Comparison of ENCODE assay signal across 13 cellular contexts in genomic region chr2:237727363-237727762, GRCh38.
A peak's percentile ranks its signal among the peaks of the same experiment; 100 is the strongest.
DNase-seq lines count a peak whose midpoint lies in the region; ATAC-seq, FAIRE-seq and TF ChIP-seq lines count a peak whose summit lies in the region.
"Had no signal": no experiment of that assay in that cellular context is flagged by ENCODE, and none has a peak within 500 bp of the region (broad histone marks: within the 10 kb centered on the region; RNA-seq: fewer than 3 reads in every experiment).

No MANE protein-coding gene starts in this region.

- peaks cover 77% of the 10 kb centered on the region for H3K4me1 Mint-ChIP-seq in osteocyte (ENCODE audit: unreplicated experiment)
- peaks cover 21% of the 10 kb centered on the region for H3K4me1 Mint-ChIP-seq in neural progenitor cell
- H3K4me1 Mint-ChIP-seq in activated CD4-positive, alpha-beta T cell treated with anti-CD3 and anti-CD28 coated beads for 36 hours = peaks cover 71% of the 10 kb centered on the region

- peaks cover 5% of the 10 kb centered on the region for H4K20me1 ChIP-seq in neural progenitor cell (ENCODE audit: low read depth)

- no peak overlapping the region for H3K4me3 Mint-ChIP-seq in osteocyte (ENCODE audit: unreplicated experiment)
- no peak overlapping the region for H3K4me3 Mint-ChIP-seq in neural progenitor cell
- no peak overlapping the region for H3K4me3 Mint-ChIP-seq in activated CD4-positive, alpha-beta T cell treated with anti-CD3 and anti-CD28 coated beads for 36 hours

- TF ChIP-seq POLR2A in GM12891 (IDR thresholded peaks at IDR 0.05; ENCODE audit: low read depth, low read length) = no peak

- H3K4me1 ChIP-seq in neural progenitor cell = peaks cover 17% of the 10 kb centered on the region

- H3K27me3 Mint-ChIP-seq in osteocyte (ENCODE audit: unreplicated experiment) (no peaks in the 10 kb centered on the region), neural progenitor cell (ENCODE audit: insufficient read depth, low read depth) (peaks cover 6% of the 10 kb centered on the region)
- no peaks in the 10 kb centered on the region for H3K27me3 Mint-ChIP-seq in activated CD4-positive, alpha-beta T cell treated with anti-CD3 and anti-CD28 coated beads for 36 hours

- peak; percentile 65 for FAIRE-seq in GM12891 (lab: Jason Lieb, UNC)
- FAIRE-seq: small intestine had no signal

- intact Hi-C loops in activated CD4-positive, alpha-beta T cell treated with anti-CD3 and anti-CD28 coated beads for 36 hours (cut with DNase I, micrococcal nuclease) = no loop called here

- H2AFZ ChIP-seq in neural progenitor cell (replicated peaks) = no peak overlapping the region

- H3K79me2 ChIP-seq in neural progenitor cell (ENCODE audit: low read depth) = no peaks in the 10 kb centered on the region

- H3K9me3 ChIP-seq in neural progenitor cell (ENCODE audit: low read depth) = no peaks in the 10 kb centered on the region

- TF ChIP-seq CTCF in epithelial cell of esophagus (IDR thresholded peaks at IDR 0.05; ENCODE audit: insufficient read depth, low read depth, low read length, missing control alignments) (no peak), osteocyte (IDR thresholded peaks at IDR 0.05) (no peak), neural progenitor cell (IDR thresholded peaks at IDR 0.05) (no peak)

- H3K36me3 Mint-ChIP-seq in osteocyte (ENCODE audit: unreplicated experiment) = peaks cover 7% of the 10 kb centered on the region
- peaks cover 6% of the 10 kb centered on the region for H3K36me3 Mint-ChIP-seq in neural progenitor cell
- peaks cover 29% of the 10 kb centered on the region for H3K36me3 Mint-ChIP-seq in activated CD4-positive, alpha-beta T cell treated with anti-CD3 and anti-CD28 coated beads for 36 hours (ENCODE audit: low read depth)

- H3K9ac ChIP-seq in neural progenitor cell = no peak overlapping the region

- no peaks in the 10 kb centered on the region for H3K36me3 ChIP-seq in neural progenitor cell
- H3K36me3 ChIP-seq: brain microvascular endothelial cell had no signal

- H3K9me3 Mint-ChIP-seq in osteocyte (ENCODE audit: unreplicated experiment) = no peaks in the 10 kb centered on the region
- no peaks in the 10 kb centered on the region for H3K9me3 Mint-ChIP-seq in neural progenitor cell
- H3K9me3 Mint-ChIP-seq in activated CD4-positive, alpha-beta T cell treated with anti-CD3 and anti-CD28 coated beads for 36 hours (ENCODE audit: low read depth) = no peaks in the 10 kb centered on the region

- H3K27me3 ChIP-seq in neural progenitor cell = no peaks in the 10 kb centered on the region
- H3K27me3 ChIP-seq: brain microvascular endothelial cell had no signal

- no peak for ATAC-seq in activated CD4-positive, alpha-beta T cell treated with anti-CD3 and anti-CD28 coated beads for 36 hours

- no peak overlapping the region for H3K4me3 ChIP-seq in epithelial cell of esophagus (ENCODE audit: low read length)
- H3K4me3 ChIP-seq in neural progenitor cell = no peak overlapping the region

- no peaks in the 10 kb centered on the region for H3F3A ChIP-seq in neural progenitor cell (ENCODE audit: low read depth)

- POLR2A ChIA-PET in activated CD4-positive, alpha-beta T cell treated with anti-CD3 and anti-CD28 coated beads for 36 hours (lab: Charles Lee) = no interaction called here

- H3K4me2 ChIP-seq in neural progenitor cell = no peak overlapping the region

- CTCF ChIA-PET in activated CD4-positive, alpha-beta T cell treated with anti-CD3 and anti-CD28 coated beads for 36 hours (lab: Charles Lee) = interaction anchor here (1.1 to 2.2 kb wide), 6 partner anchors 14 to 214 kb away, joined by 3 to 9 read pairs (median 3); no protein-coding TSS in a partner anchor

- peak overlapping the region; percentile 93 for H3K27ac Mint-ChIP-seq in osteocyte (ENCODE audit: unreplicated experiment)
- H3K27ac Mint-ChIP-seq in neural progenitor cell = no peak overlapping the region
- H3K27ac Mint-ChIP-seq in activated CD4-positive, alpha-beta T cell treated with anti-CD3 and anti-CD28 coated beads for 36 hours = no peak overlapping the region

- H3K27ac ChIP-seq in neural progenitor cell = no peak overlapping the region
- H3K27ac ChIP-seq: brain microvascular endothelial cell had no signal

- DNase-seq in GM12891 (ENCODE audit: insufficient read length, low spot score) (no peak), NOMO-1 treated with DMSO at 0.1 percent for 48 hours (lab: John Stamatoyannopoulos, UW; ENCODE audit: unreplicated experiment) (peak; percentile 76), epithelial cell of esophagus (ENCODE audit: low read depth) (peak; percentile 90), osteocyte (ENCODE audit: extremely low spot score, unreplicated experiment) (peak; percentile 59), 8988T (no peak), neural progenitor cell (ENCODE audit: low spot score) (no peak)
- no peak for DNase-seq in stimulated activated CD4-positive, alpha-beta T cell treated with anti-CD3 and anti-CD28 coated beads, Interleukin-12 subunit alpha, Interleukin-12 subunit beta, amount 100 ng/mL, for 4 hours
- no peak for DNase-seq in activated CD4-positive, alpha-beta T cell treated with anti-CD3 and anti-CD28 coated beads for 36 hours
- DNase-seq: brain microvascular endothelial cell; NCI-H524 treated with DMSO at 0.1 percent for 48 hours; small intestine; stimulated activated CD8-positive, alpha-beta memory T cell treated with anti-CD3 and anti-CD28 coated beads, Interleukin-4, amount 100 ng/mL, for 48 hours; T-helper 1 cell had no signal

TF ChIP-seq in GM12891, 5 proteins besides CTCF, POLR2A, EP300 and RAD21:
- TF ChIP-seq PAX5 (IDR thresholded peaks at IDR 0.05; ENCODE audit: insufficient read depth, low read length, severe bottlenecking) (no peak), SPI1 (IDR thresholded peaks at IDR 0.05; ENCODE audit: low read depth, low read length) (peak; percentile 35), TAF1 (IDR thresholded peaks at IDR 0.05; ENCODE audit: low read depth, low read length) (no peak), POLR2AphosphoS5 (IDR thresholded peaks at IDR 0.05; ENCODE audit: low read depth, low read length) (no peak), POU2F2 (IDR thresholded peaks at IDR 0.05; ENCODE audit: low read depth, low read length) (no peak)
TF ChIP-seq in GM12891: peak in this region for 1.

Comparison
In these comparisons a context has a peak if more than half of its experiments do, and no peak if none do; other contexts are left out.
1. DNase-seq: peak in NOMO-1 treated with DMSO at 0.1 percent for 48 hours (single experiment), epithelial cell of esophagus (single experiment) and osteocyte (single experiment); none in GM12891 (single experiment), 8988T (single experiment), neural progenitor cell (single experiment), stimulated activated CD4-positive, alpha-beta T cell treated with anti-CD3 and anti-CD28 coated beads, Interleukin-12 subunit alpha, Interleukin-12 subunit beta, amount 100 ng/mL, for 4 hours (single experiment) and activated CD4-positive, alpha-beta T cell treated with anti-CD3 and anti-CD28 coated beads for 36 hours (single experiment).